11 cellular contexts compared by ENCODE assay signal in genomic region chr15:74785716-74786032, GRCh38. TPM values are rescaled to one million over a fixed set of nuclear protein-coding genes. Genes with fewer than 3 reads are reported as not detected.
A peak's percentile ranks its signal among the peaks of the same experiment; 100 is the strongest.
DNase-seq lines count a peak whose midpoint lies in the region; ATAC-seq and FAIRE-seq lines count a peak whose summit lies in the region.
"Had no signal": no experiment of that assay in that cellular context is flagged by ENCODE, and none has a peak within 500 bp of the region (broad histone marks: within the 10 kb centered on the region; RNA-seq: fewer than 3 reads in every experiment).

No MANE protein-coding gene starts in this region.

- H3K27ac ChIP-seq in CD4-positive, CD25-positive, alpha-beta regulatory T cell (ENCODE audit: insufficient read depth, low read length, poor library complexity, severe bottlenecking), result peak overlapping the region; percentile 95
- H3K27ac ChIP-seq in naive thymus-derived CD4-positive, alpha-beta T cell (ENCODE audit: low read depth, low read length), result peak overlapping the region; percentile 92

- POLR2A ChIA-PET in naive thymus-derived CD4-positive, alpha-beta T cell (lab: Charles Lee), result interaction anchor here (1.2 to 28.9 kb wide), 4 partner anchors 6 to 171 kb away, joined by 3 to 1077 read pairs (median 540); partner anchors contain the start of genes CSK and RPP25

- no peaks in the 10 kb centered on the region for H3K9me3 ChIP-seq in CD4-positive, CD25-positive, alpha-beta regulatory T cell (ENCODE audit: control insufficient read depth in 2 of 2, low read length in 2 of 2)
- no peaks in the 10 kb centered on the region for H3K9me3 ChIP-seq in naive thymus-derived CD4-positive, alpha-beta T cell (ENCODE audit: control insufficient read depth in 2 of 3, low read length in 3 of 3)
- H3K9me3 ChIP-seq: uterus had no signal

- H3K9me3 Mint-ChIP-seq in CD4-positive, CD25-positive, alpha-beta regulatory T cell, result no peaks in the 10 kb centered on the region
- H3K9me3 Mint-ChIP-seq in activated naive CD8-positive, alpha-beta T cell treated with anti-CD3 and anti-CD28 coated beads, Interleukin-2, amount 50 U/mL, for 24 hours, result no peaks in the 10 kb centered on the region
- peaks cover 0 to 2% (median 0%) of the 10 kb centered on the region in 11 donors for H3K9me3 Mint-ChIP-seq in naive thymus-derived CD4-positive, alpha-beta T cell

- DNase-seq in CD4-positive, CD25-positive, alpha-beta regulatory T cell, result peak in 1 of 3 donors; percentile 85
- DNase-seq in GM19239 (ENCODE audit: insufficient read length, low spot score) (no peak), ecto neural progenitor cell (ENCODE audit: low spot score) (no peak), left lobe of liver (ENCODE audit: low spot score) (no peak), NCI-H2029 (lab: John Stamatoyannopoulos, UW) (no peak), NCI-H2107 treated with DMSO at 0.1 percent for 48 hours (lab: John Stamatoyannopoulos, UW; ENCODE audit: unreplicated experiment) (no peak)
- DNase-seq in activated naive CD8-positive, alpha-beta T cell treated with anti-CD3 and anti-CD28 coated beads, Interleukin-2, amount 50 U/mL, for 24 hours, result peak; percentile 50
- DNase-seq in naive thymus-derived CD4-positive, alpha-beta T cell, result peak in 2 of 9 donors; percentile 41 to 49
- DNase-seq: DMS153, NCI-H1417 treated with DMSO at 0.1 percent for 48 hours, uterus had no signal

- intact Hi-C loops in naive thymus-derived CD4-positive, alpha-beta T cell (cut with micrococcal nuclease), result loop anchor here (2.0 to 10.0 kb wide), 11 partner anchors 87 to 859 kb away; partner anchors contain the start of genes C15orf39 (in 2 of the 2), MPI (in 2 of the 2), ARID3B (in 1 of the 2) and CLK3 (in 1 of the 2)

- H3K36me3 ChIP-seq in CD4-positive, CD25-positive, alpha-beta regulatory T cell (ENCODE audit: control insufficient read depth, insufficient read depth, low read length), result no peaks in the 10 kb centered on the region
- peaks cover 0 to 9% (median 0%) of the 10 kb centered on the region in 3 experiments for H3K36me3 ChIP-seq in naive thymus-derived CD4-positive, alpha-beta T cell (ENCODE audit: control insufficient read depth in 2 of 3, insufficient read depth in 3 of 3, low read length in 3 of 3)
- H3K36me3 ChIP-seq: uterus had no signal

- peak overlapping the region; percentile 85 for H3K4me3 ChIP-seq in CD4-positive, CD25-positive, alpha-beta regulatory T cell (ENCODE audit: low read depth, low read length)
- H3K4me3 ChIP-seq in naive thymus-derived CD4-positive, alpha-beta T cell (ENCODE audit: low read length), result peak overlapping the region; percentile 85
- H3K4me3 ChIP-seq: uterus had no signal

- H3K27me3 ChIP-seq in CD4-positive, CD25-positive, alpha-beta regulatory T cell (ENCODE audit: control insufficient read depth, insufficient read depth, low read length), result no peaks in the 10 kb centered on the region
- H3K27me3 ChIP-seq in naive thymus-derived CD4-positive, alpha-beta T cell (ENCODE audit: control insufficient read depth in 2 of 2, insufficient read depth in 2 of 2, low read length in 2 of 2), result no peaks in the 10 kb centered on the region
- H3K27me3 ChIP-seq: uterus had no signal

- H3K4me1 ChIP-seq in CD4-positive, CD25-positive, alpha-beta regulatory T cell (ENCODE audit: control insufficient read depth, insufficient read depth, low read length, poor library complexity, severe bottlenecking), result peaks cover 90% of the 10 kb centered on the region
- peaks cover 50 to 61% of the 10 kb centered on the region in 2 donors for H3K4me1 ChIP-seq in naive thymus-derived CD4-positive, alpha-beta T cell (ENCODE audit: control insufficient read depth in 2 of 2, insufficient read depth in 2 of 2, low read length in 2 of 2)

- peaks cover 12% of the 10 kb centered on the region for H3K27me3 Mint-ChIP-seq in CD4-positive, CD25-positive, alpha-beta regulatory T cell
- H3K27me3 Mint-ChIP-seq in activated naive CD8-positive, alpha-beta T cell treated with anti-CD3 and anti-CD28 coated beads, Interleukin-2, amount 50 U/mL, for 24 hours, result no peaks in the 10 kb centered on the region
- no peaks in the 10 kb centered on the region for H3K27me3 Mint-ChIP-seq in naive thymus-derived CD4-positive, alpha-beta T cell

- ATAC-seq in CD4-positive, CD25-positive, alpha-beta regulatory T cell (ENCODE audit: low read depth in 2 of 2), result no peak
- no peak for ATAC-seq in activated naive CD8-positive, alpha-beta T cell treated with anti-CD3 and anti-CD28 coated beads, Interleukin-2, amount 50 U/mL, for 24 hours
- ATAC-seq in naive thymus-derived CD4-positive, alpha-beta T cell, result no peak
- ATAC-seq in left lobe of liver, result no peak

- peak overlapping the region; percentile 89 to 95 (median 94) for H3K4me3 Mint-ChIP-seq in CD4-positive, CD25-positive, alpha-beta regulatory T cell
- peak overlapping the region; percentile 95 for H3K4me3 Mint-ChIP-seq in activated naive CD8-positive, alpha-beta T cell treated with anti-CD3 and anti-CD28 coated beads, Interleukin-2, amount 50 U/mL, for 24 hours
- H3K4me3 Mint-ChIP-seq in naive thymus-derived CD4-positive, alpha-beta T cell, result peak overlapping the region; percentile 87 to 97 (median 93)

- peak overlapping the region; percentile 97 to 100 (median 99) for H3K27ac Mint-ChIP-seq in CD4-positive, CD25-positive, alpha-beta regulatory T cell
- H3K27ac Mint-ChIP-seq in activated naive CD8-positive, alpha-beta T cell treated with anti-CD3 and anti-CD28 coated beads, Interleukin-2, amount 50 U/mL, for 24 hours, result peak overlapping the region; percentile 99
- H3K27ac Mint-ChIP-seq in naive thymus-derived CD4-positive, alpha-beta T cell, result peak overlapping the region; percentile 95 to 99 (median 98)

- peaks cover 4 to 73% (median 41%) of the 10 kb centered on the region in 4 donors for H3K4me1 Mint-ChIP-seq in CD4-positive, CD25-positive, alpha-beta regulatory T cell
- H3K4me1 Mint-ChIP-seq in activated naive CD8-positive, alpha-beta T cell treated with anti-CD3 and anti-CD28 coated beads, Interleukin-2, amount 50 U/mL, for 24 hours, result peaks cover 65% of the 10 kb centered on the region
- peaks cover 48 to 71% (median 66%) of the 10 kb centered on the region in 7 donors for H3K4me1 Mint-ChIP-seq in naive thymus-derived CD4-positive, alpha-beta T cell

- CTCF ChIA-PET in naive thymus-derived CD4-positive, alpha-beta T cell (lab: Charles Lee), result interaction anchor here (0.7 to 26.1 kb wide), 3 partner anchors 9 to 113 kb away, joined by 3 to 1110 read pairs (median 5); partner anchors contain the start of gene CSK

- H3K36me3 Mint-ChIP-seq in CD4-positive, CD25-positive, alpha-beta regulatory T cell, result peaks cover 13% of the 10 kb centered on the region
- peaks cover 58% of the 10 kb centered on the region for H3K36me3 Mint-ChIP-seq in activated naive CD8-positive, alpha-beta T cell treated with anti-CD3 and anti-CD28 coated beads, Interleukin-2, amount 50 U/mL, for 24 hours (ENCODE audit: low read depth)
- H3K36me3 Mint-ChIP-seq in naive thymus-derived CD4-positive, alpha-beta T cell, result peaks cover 0 to 69% (median 4%) of the 10 kb centered on the region in 5 donors

- FAIRE-seq in GM19239 (lab: Jason Lieb, UNC), result peak; percentile 89

RNA-seq across cellular contexts. Expression of gene CSK, which starts 3.8 kb away (rescaled TPM):
- 257 TPM for total RNA-seq in CD4-positive, CD25-positive, alpha-beta regulatory T cell
- polyA plus RNA-seq in CD4-positive, CD25-positive, alpha-beta regulatory T cell, result 100 to 1,000 TPM; 131 to 151 (median 141) TPM
- 100 to 1,000 TPM; 163 to 421 (median 228) TPM for total RNA-seq in naive thymus-derived CD4-positive, alpha-beta T cell
- polyA plus RNA-seq in naive thymus-derived CD4-positive, alpha-beta T cell, result 100 to 1,000 TPM in 1 of 2 donors, 10 to 100 TPM in 1; 67.7 to 144 TPM
- 32.7 TPM for total RNA-seq in left lobe of liver

RNA-seq across cellular contexts. Expression of gene LMAN1L, which starts 27.0 kb away (rescaled TPM):
- total RNA-seq in CD4-positive, CD25-positive, alpha-beta regulatory T cell, result not detected
- polyA plus RNA-seq in CD4-positive, CD25-positive, alpha-beta regulatory T cell, result not detected
- total RNA-seq in naive thymus-derived CD4-positive, alpha-beta T cell, result 1 to 10 TPM in 4 of 5 experiments, under 1 TPM in 1; 0.35 to 2.4 (median 1.3) TPM
- not detected for polyA plus RNA-seq in naive thymus-derived CD4-positive, alpha-beta T cell
- not detected for total RNA-seq in left lobe of liver

RNA-seq across cellular contexts. Expression of gene CYP1A2, which starts 37.0 kb away (rescaled TPM):
- total RNA-seq in CD4-positive, CD25-positive, alpha-beta regulatory T cell, result not detected
- not detected for polyA plus RNA-seq in CD4-positive, CD25-positive, alpha-beta regulatory T cell
- not detected for total RNA-seq in naive thymus-derived CD4-positive, alpha-beta T cell
- not detected for polyA plus RNA-seq in naive thymus-derived CD4-positive, alpha-beta T cell
- total RNA-seq in left lobe of liver, result 120 TPM
- total RNA-seq: uterus had no signal

RNA-seq across cellular contexts. Expression of gene CPLX3, which starts 40.8 kb away (rescaled TPM):
- total RNA-seq in CD4-positive, CD25-positive, alpha-beta regulatory T cell, result 0.35 TPM
- not detected for polyA plus RNA-seq in CD4-positive, CD25-positive, alpha-beta regulatory T cell
- under 1 TPM in 2 of 5 experiments, not detected in 3; 0.27 to 0.60 TPM for total RNA-seq in naive thymus-derived CD4-positive, alpha-beta T cell
- polyA plus RNA-seq in naive thymus-derived CD4-positive, alpha-beta T cell, result not detected
- total RNA-seq in left lobe of liver, result not detected
- total RNA-seq: uterus had no signal

RNA-seq across cellular contexts. Expression of gene ULK3, which starts 57.3 kb away (rescaled TPM):
- 54.4 TPM for total RNA-seq in CD4-positive, CD25-positive, alpha-beta regulatory T cell
- 10 to 100 TPM; 22.5 to 38.1 (median 34.7) TPM for polyA plus RNA-seq in CD4-positive, CD25-positive, alpha-beta regulatory T cell
- total RNA-seq in naive thymus-derived CD4-positive, alpha-beta T cell, result 100 to 1,000 TPM in 1 of 5 experiments, 10 to 100 TPM in 4; 53.2 to 106 (median 59.2) TPM
- 10 to 100 TPM; 15.4 to 32.8 TPM for polyA plus RNA-seq in naive thymus-derived CD4-positive, alpha-beta T cell
- total RNA-seq in left lobe of liver, result 23.8 TPM

Comparison
In these comparisons a context has a peak if more than half of its experiments do, and no peak if none do; other contexts are left out.
1. RNA of gene CYP1A2, which starts 37.0 kb away (total RNA-seq): 120 TPM in left lobe of liver (single experiment); not detected in CD4-positive, CD25-positive, alpha-beta regulatory T cell (single experiment) and not detected in naive thymus-derived CD4-positive, alpha-beta T cell; every median in the first group is over 100 times any median in the second.
2. Peak in every context shown above with its lines, with median percentiles within 50 percentile points of each other: H3K27ac Mint-ChIP-seq and H3K4me3 Mint-ChIP-seq.